In the genomic region with DNA sequence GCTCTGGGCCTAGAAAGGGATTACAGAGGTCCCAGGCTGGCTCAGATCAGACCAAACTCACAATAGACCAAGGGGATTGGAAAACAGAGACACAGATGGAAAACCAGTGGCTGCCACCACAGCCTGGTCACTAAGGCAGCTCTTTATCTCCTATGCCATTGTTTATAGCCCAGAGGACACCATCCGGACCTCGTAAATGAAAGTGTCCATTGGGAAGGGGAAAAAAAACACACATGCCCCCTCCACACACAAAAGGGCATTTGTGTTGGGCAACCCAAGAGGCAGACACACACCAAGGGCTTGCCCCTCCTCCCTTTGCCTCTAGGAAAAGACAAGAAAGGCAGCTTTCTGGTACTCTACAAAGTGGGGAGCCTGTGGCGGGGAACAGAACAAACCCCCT, we compare ENCODE assay signal across 14 cellular contexts.
DNase-seq lines count a peak whose midpoint lies in the region; TF ChIP-seq lines count a peak whose summit lies in the region.
"Had no signal": no experiment of that assay in that cellular context is flagged by ENCODE, and none has a peak within 500 bp of the region (broad histone marks: within the 10 kb centered on the region; RNA-seq: fewer than 3 reads in every experiment).

No MANE protein-coding gene starts in this region.

- H3K4me1 ChIP-seq in KMS-11 (ENCODE audit: low read depth, poor library complexity, severe bottlenecking), result peaks cover 17% of the 10 kb centered on the region

- H3K36me3 ChIP-seq in KMS-11 (ENCODE audit: insufficient read depth), result no peaks in the 10 kb centered on the region
- H3K36me3 ChIP-seq: esophagus squamous epithelium had no signal

- peaks cover 12% of the 10 kb centered on the region for H3K9me3 Mint-ChIP-seq in nephron progenitor cell

- no peak overlapping the region for H3K9ac ChIP-seq in KMS-11
- H3K9ac ChIP-seq: SK-N-SH had no signal

- peaks cover 11% of the 10 kb centered on the region for H3K36me3 Mint-ChIP-seq in nephron progenitor cell (ENCODE audit: low read depth)

- H3K27ac Mint-ChIP-seq in nephron progenitor cell, result peak overlapping the region; percentile 84

- TF ChIP-seq CTCF in KMS-11 (conservative IDR thresholded peaks at IDR 0.05; ENCODE audit: low read depth, low read length) (no peak), nephron progenitor cell (IDR thresholded peaks at IDR 0.05) (no peak)

- H2AFZ ChIP-seq in KMS-11 (ENCODE audit: low read depth), result no peak overlapping the region

- peaks cover 8% of the 10 kb centered on the region for H3K4me1 Mint-ChIP-seq in nephron progenitor cell

- DNase-seq in C1 segment of cervical spinal cord (lab: John Stamatoyannopoulos, UW) (peak in 11 of 14 donors; percentile 6 to 76 (median 59)), caudate nucleus (lab: John Stamatoyannopoulos, UW) (peak in 49 of 61 donors; percentile 20 to 91 (median 72)), nephron progenitor cell (no peak), SK-N-DZ (ENCODE audit: low spot score) (no peak), NCI-H2107 (lab: John Stamatoyannopoulos, UW) (no peak), NCI-H128 (lab: John Stamatoyannopoulos, UW; ENCODE audit: unreplicated experiment) (no peak), cardiac septum (ENCODE audit: low spot score) (no peak)
- DNase-seq: DMS153, esophagus squamous epithelium, NCI-H1105, NCI-H226, SK-N-SH, small intestine had no signal

- H3K27ac ChIP-seq in KMS-11, result no peak overlapping the region
- H3K27ac ChIP-seq in caudate nucleus (ENCODE audit: low read depth, low read length), result peak overlapping the region; percentile 93
- H3K27ac ChIP-seq: esophagus squamous epithelium had no signal

- H3K27me3 ChIP-seq in KMS-11 (ENCODE audit: insufficient read depth, low read depth), result no peaks in the 10 kb centered on the region
- H3K27me3 ChIP-seq: esophagus squamous epithelium had no signal

- peak overlapping the region; percentile 23 for H3K4me2 ChIP-seq in KMS-11
- H3K4me2 ChIP-seq: SK-N-SH had no signal

- H3K4me3 ChIP-seq in KMS-11 (IDR thresholded peaks at IDR 0.05; ENCODE audit: insufficient read depth, low read depth, low read length), result no peak overlapping the region
- H3K4me3 ChIP-seq: esophagus squamous epithelium had no signal

- H4K20me1 ChIP-seq in KMS-11 (ENCODE audit: insufficient read depth), result no peaks in the 10 kb centered on the region

- peaks cover 4% of the 10 kb centered on the region for H3K27me3 Mint-ChIP-seq in nephron progenitor cell (ENCODE audit: low read depth, poor library complexity)

- intact Hi-C loops in cardiac septum (cut with DNase I), result no loop called here

- H3K4me3 Mint-ChIP-seq in nephron progenitor cell, result no peak overlapping the region

- no peaks in the 10 kb centered on the region for H3K79me2 ChIP-seq in KMS-11 (ENCODE audit: insufficient read depth, low read depth)

Comparison
In these comparisons a context has a peak if more than half of its experiments do, and no peak if none do; other contexts are left out.
1. DNase-seq: peak in C1 segment of cervical spinal cord (11 of 14) and caudate nucleus (49 of 61); none in nephron progenitor cell (single experiment), SK-N-DZ (single experiment), NCI-H2107 (single experiment), NCI-H128 (single experiment) and cardiac septum (single experiment).